In the genomic region with DNA sequence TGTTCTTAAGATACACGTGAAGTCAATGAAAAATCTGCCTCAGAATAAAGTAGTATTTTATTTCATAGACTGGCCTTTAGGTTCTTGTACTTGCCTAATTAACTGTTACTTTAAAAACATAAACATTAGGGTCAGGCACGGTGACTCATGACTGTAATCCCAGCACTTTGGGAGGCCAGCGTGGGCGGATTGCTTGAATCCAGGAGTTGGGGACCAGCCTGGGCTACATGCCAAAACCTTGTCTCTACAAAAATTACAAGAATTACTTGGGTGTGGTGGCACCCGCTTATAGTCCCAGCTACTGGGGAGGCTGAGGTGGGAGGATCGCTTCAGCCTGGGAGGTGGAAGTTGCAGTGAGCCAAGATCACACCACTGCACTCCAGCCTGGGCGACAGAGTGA, we compare ENCODE assay signal across 1 cellular context.
TF ChIP-seq lines count a peak whose summit lies in the region.

No MANE protein-coding gene starts in this region.

TF ChIP-seq in HEK293, 187 proteins besides CTCF, POLR2A, EP300 and RAD21 (continued from another document):
- 0 out of 2 replicates have a peak, but pooled peaks have one; percentile 30 for TF ChIP-seq KLF1 (tag by site-specific recombination; IDR thresholded peaks at IDR 0.05)
- TF ChIP-seq ZNF837 (tag by site-specific recombination; IDR thresholded peaks at IDR 0.05): no peak
- no peak for TF ChIP-seq ZNF221 (tag by site-specific recombination; IDR thresholded peaks at IDR 0.05; ENCODE audit: borderline replicate concordance)
- TF ChIP-seq ZBTB7A (tag by site-specific recombination; IDR thresholded peaks at IDR 0.05; ENCODE audit: low read depth): no peak
- TF ChIP-seq GLIS2 (tag by site-specific recombination; IDR thresholded peaks at IDR 0.05): peak; percentile 23; the same call in 1 of the 2 replicates
- no peak for TF ChIP-seq ZNF544 (tag by site-specific recombination; IDR thresholded peaks at IDR 0.05)
- TF ChIP-seq, protein P1, sequence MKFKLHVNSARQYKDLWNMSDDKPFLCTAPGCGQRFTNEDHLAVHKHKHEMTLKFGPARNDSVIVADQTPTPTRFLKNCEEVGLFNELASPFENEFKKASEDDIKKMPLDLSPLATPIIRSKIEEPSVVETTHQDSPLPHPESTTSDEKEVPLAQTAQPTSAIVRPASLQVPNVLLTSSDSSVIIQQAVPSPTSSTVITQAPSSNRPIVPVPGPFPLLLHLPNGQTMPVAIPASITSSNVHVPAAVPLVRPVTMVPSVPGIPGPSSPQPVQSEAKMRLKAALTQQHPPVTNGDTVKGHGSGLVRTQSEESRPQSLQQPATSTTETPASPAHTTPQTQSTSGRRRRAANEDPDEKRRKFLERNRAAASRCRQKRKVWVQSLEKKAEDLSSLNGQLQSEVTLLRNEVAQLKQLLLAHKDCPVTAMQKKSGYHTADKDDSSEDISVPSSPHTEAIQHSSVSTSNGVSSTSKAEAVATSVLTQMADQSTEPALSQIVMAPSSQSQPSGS (tag by site-specific recombination; IDR thresholded peaks at IDR 0.05; ENCODE audit: low read depth): no peak
- no peak for TF ChIP-seq REPIN1 (tag by site-specific recombination; IDR thresholded peaks at IDR 0.05; ENCODE audit: low read depth)
- TF ChIP-seq, protein P2, sequence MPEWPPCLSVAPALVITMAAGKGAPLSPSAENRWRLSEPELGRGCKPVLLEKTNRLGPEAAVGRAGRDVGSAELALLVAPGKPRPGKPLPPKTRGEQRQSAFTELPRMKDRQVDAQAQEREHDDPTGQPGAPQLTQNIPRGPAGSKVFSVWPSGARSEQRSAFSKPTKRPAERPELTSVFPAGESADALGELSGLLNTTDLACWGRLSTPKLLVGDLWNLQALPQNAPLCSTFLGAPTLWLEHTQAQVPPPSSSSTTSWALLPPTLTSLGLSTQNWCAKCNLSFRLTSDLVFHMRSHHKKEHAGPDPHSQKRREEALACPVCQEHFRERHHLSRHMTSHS (tag by site-specific recombination; IDR thresholded peaks at IDR 0.05): no peak
- no peak for TF ChIP-seq ZNF350 (tag by site-specific recombination; IDR thresholded peaks at IDR 0.05)
- no peak for TF ChIP-seq ZBTB8A (tag by site-specific recombination; IDR thresholded peaks at IDR 0.05)
- TF ChIP-seq, protein P3, sequence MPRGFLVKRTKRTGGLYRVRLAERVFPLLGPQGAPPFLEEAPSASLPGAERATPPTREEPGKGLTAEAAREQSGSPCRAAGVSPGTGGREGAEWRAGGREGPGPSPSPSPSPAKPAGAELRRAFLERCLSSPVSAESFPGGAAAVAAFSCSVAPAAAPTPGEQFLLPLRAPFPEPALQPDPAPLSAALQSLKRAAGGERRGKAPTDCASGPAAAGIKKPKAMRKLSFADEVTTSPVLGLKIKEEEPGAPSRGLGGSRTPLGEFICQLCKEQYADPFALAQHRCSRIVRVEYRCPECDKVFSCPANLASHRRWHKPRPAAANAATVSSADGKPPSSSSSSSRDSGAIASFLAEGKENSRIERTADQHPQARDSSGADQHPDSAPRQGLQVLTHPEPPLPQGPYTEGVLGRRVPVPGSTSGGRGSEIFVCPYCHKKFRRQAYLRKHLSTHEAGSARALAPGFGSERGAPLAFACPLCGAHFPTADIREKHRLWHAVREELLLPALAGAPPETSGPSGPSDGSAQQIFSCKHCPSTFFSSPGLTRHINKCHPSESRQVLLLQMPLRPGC (tag by site-specific recombination; IDR thresholded peaks at IDR 0.05): no peak
TF ChIP-seq in HEK293: peak in this region for 14.
